10 cellular contexts compared by ENCODE assay signal in the genomic region with DNA sequence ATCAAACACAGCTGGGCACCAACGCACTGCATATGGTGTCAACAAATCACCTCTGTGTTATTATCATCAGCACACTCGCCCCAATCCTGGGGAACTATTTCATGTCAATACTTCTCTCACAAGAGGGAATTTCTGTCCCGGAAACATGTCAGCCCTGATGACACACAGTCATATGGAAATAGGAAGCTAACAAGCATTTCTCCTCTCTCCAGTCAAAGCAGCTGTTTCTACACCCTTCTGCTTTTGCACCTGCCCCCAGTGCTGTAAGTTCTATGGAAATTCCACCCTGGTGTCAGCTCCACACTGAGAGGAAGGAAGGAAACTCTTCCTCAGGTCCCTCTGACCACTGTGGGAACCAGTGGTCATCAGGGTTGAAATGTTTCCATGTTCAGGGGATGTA.
A peak's percentile ranks its signal among the peaks of the same experiment; 100 is the strongest.
DNase-seq lines count a peak whose midpoint lies in the region; ATAC-seq and TF ChIP-seq lines count a peak whose summit lies in the region.
"Had no signal": no experiment of that assay in that cellular context is flagged by ENCODE, and none has a peak within 500 bp of the region (broad histone marks: within the 10 kb centered on the region; RNA-seq: fewer than 3 reads in every experiment).

No MANE protein-coding gene starts in this region.

- TF ChIP-seq CTCF in A673 (conservative IDR thresholded peaks at IDR 0.05; ENCODE audit: low read depth, low read length) (no peak), Peyer's patch (IDR thresholded peaks at IDR 0.05) (no peak)

- H3K4me1 ChIP-seq in A673 (ENCODE audit: insufficient read depth, low read length, poor library complexity, severe bottlenecking) (no peaks in the 10 kb centered on the region), Peyer's patch (peaks cover 0 to 8% (median 0%) of the 10 kb centered on the region in 4 donors)

- H3K4me3 Mint-ChIP-seq in activated T-helper 1 cell treated with anti-CD3 and anti-CD28 coated beads, Interleukin-12 subunit alpha, Interleukin-12 subunit beta, Interleukin-2, Interleukin-4 antibody, amounts not matched to agents 30 ng/mL and 10 ng/mL and 1 ng/mL, durations not matched to agents 14 hours and 24 hours and 36 hours, result no peak overlapping the region
- H3K4me3 Mint-ChIP-seq: activated naive CD8-positive, alpha-beta T cell; CD4-positive, alpha-beta memory T cell had no signal

- H3K27ac ChIP-seq in A673 (ENCODE audit: low read depth, low read length, poor library complexity, severe bottlenecking) (no peak overlapping the region), Peyer's patch (no peak overlapping the region)

- intact Hi-C loops in activated T-helper 1 cell treated with anti-CD3 and anti-CD28 coated beads, Interleukin-12 subunit alpha, Interleukin-12 subunit beta, Interleukin-2, Interleukin-4 antibody, amounts not matched to agents 30 ng/mL and 10 ng/mL and 1 ng/mL, durations not matched to agents 14 hours and 24 hours and 36 hours (cut with micrococcal nuclease), result no loop called here
- intact Hi-C loops in A673 (cut with micrococcal nuclease; ENCODE audit: unreplicated experiment), result no loop called here

- no peak for DNase-seq in activated T-helper 1 cell treated with anti-CD3 and anti-CD28 coated beads, Interleukin-12 subunit alpha, Interleukin-12 subunit beta, Interleukin-2, Interleukin-4 antibody, amounts not matched to agents 30 ng/mL and 10 ng/mL and 1 ng/mL, durations not matched to agents 14 hours and 24 hours and 36 hours (ENCODE audit: low spot score)
- DNase-seq in stimulated activated CD4-positive, alpha-beta T cell treated with anti-CD3 and anti-CD28 coated beads, Interleukin-4, amount 100 ng/mL, for 1 hour, result no peak
- DNase-seq in A673 (ENCODE audit: low spot score), result no peak
- no peak for DNase-seq in Peyer's patch
- no peak for DNase-seq in activated CD8-positive, alpha-beta memory T cell treated with anti-CD3 and anti-CD28 coated beads, Interleukin-2, amount 50 U/mL, for 4 hours
- DNase-seq: CD4-positive, alpha-beta memory T cell had no signal

- peak; percentile 25 for ATAC-seq in GM18498 (IDR thresholded peaks at IDR 0.05; ENCODE audit: unreplicated experiment)
- peak; percentile 32 for ATAC-seq in GM21515 (IDR thresholded peaks at IDR 0.05; ENCODE audit: unreplicated experiment)
- ATAC-seq in HG03378 (IDR thresholded peaks at IDR 0.05; ENCODE audit: unreplicated experiment), result peak; percentile 30

- H3K4me3 ChIP-seq in A673 (ENCODE audit: low read depth, low read length, poor library complexity, severe bottlenecking) (no peak overlapping the region), Peyer's patch (no peak overlapping the region)

- TF ChIP-seq POLR2A in Peyer's patch (IDR thresholded peaks at IDR 0.05), result no peak

- H3K27ac Mint-ChIP-seq in activated T-helper 1 cell treated with anti-CD3 and anti-CD28 coated beads, Interleukin-12 subunit alpha, Interleukin-12 subunit beta, Interleukin-2, Interleukin-4 antibody, amounts not matched to agents 30 ng/mL and 10 ng/mL and 1 ng/mL, durations not matched to agents 14 hours and 24 hours and 36 hours, result peak overlapping the region; percentile 37
- H3K27ac Mint-ChIP-seq: activated naive CD8-positive, alpha-beta T cell; CD4-positive, alpha-beta memory T cell had no signal

- H3K36me3 ChIP-seq in A673 (ENCODE audit: insufficient read depth, low read length, poor library complexity, severe bottlenecking), result no peaks in the 10 kb centered on the region
- H3K36me3 ChIP-seq in Peyer's patch, result no peaks in the 10 kb centered on the region

- H3K9me3 Mint-ChIP-seq in activated T-helper 1 cell treated with anti-CD3 and anti-CD28 coated beads, Interleukin-12 subunit alpha, Interleukin-12 subunit beta, Interleukin-2, Interleukin-4 antibody, amounts not matched to agents 30 ng/mL and 10 ng/mL and 1 ng/mL, durations not matched to agents 14 hours and 24 hours and 36 hours, result peaks cover 13% of the 10 kb centered on the region

- H3K9me3 ChIP-seq in A673 (ENCODE audit: low read depth, low read length, poor library complexity, severe bottlenecking), result no peaks in the 10 kb centered on the region
- no peaks in the 10 kb centered on the region for H3K9me3 ChIP-seq in Peyer's patch

- peaks cover 53% of the 10 kb centered on the region for H3K4me1 Mint-ChIP-seq in activated T-helper 1 cell treated with anti-CD3 and anti-CD28 coated beads, Interleukin-12 subunit alpha, Interleukin-12 subunit beta, Interleukin-2, Interleukin-4 antibody, amounts not matched to agents 30 ng/mL and 10 ng/mL and 1 ng/mL, durations not matched to agents 14 hours and 24 hours and 36 hours (ENCODE audit: low read depth)

- BruUV-seq in A673 (replicated peaks; lab: Mats Ljungman, UMichigan), result no TSS peak

- peaks cover 9% of the 10 kb centered on the region for H3K27me3 Mint-ChIP-seq in activated T-helper 1 cell treated with anti-CD3 and anti-CD28 coated beads, Interleukin-12 subunit alpha, Interleukin-12 subunit beta, Interleukin-2, Interleukin-4 antibody, amounts not matched to agents 30 ng/mL and 10 ng/mL and 1 ng/mL, durations not matched to agents 14 hours and 24 hours and 36 hours (ENCODE audit: insufficient read depth)
- H3K27me3 Mint-ChIP-seq: CD4-positive, alpha-beta memory T cell had no signal

- POLR2A ChIA-PET in A673 (lab: Charles Lee; ENCODE audit: low non-redundant PET), result no interaction called here

- CTCF ChIA-PET in A673 (lab: Charles Lee), result no interaction called here

- H3K36me3 Mint-ChIP-seq in activated T-helper 1 cell treated with anti-CD3 and anti-CD28 coated beads, Interleukin-12 subunit alpha, Interleukin-12 subunit beta, Interleukin-2, Interleukin-4 antibody, amounts not matched to agents 30 ng/mL and 10 ng/mL and 1 ng/mL, durations not matched to agents 14 hours and 24 hours and 36 hours (ENCODE audit: low read depth), result peaks cover 12% of the 10 kb centered on the region
- H3K36me3 Mint-ChIP-seq: CD4-positive, alpha-beta memory T cell had no signal

- no peaks in the 10 kb centered on the region for H3K27me3 ChIP-seq in A673 (replicated peaks; ENCODE audit: insufficient read depth, low read depth, low read length, poor library complexity)
- no peaks in the 10 kb centered on the region for H3K27me3 ChIP-seq in Peyer's patch
